32 cellular contexts compared by ENCODE assay signal in genomic region chr2:120381192-120381591, GRCh38. TPM values are rescaled to one million over a fixed set of nuclear protein-coding genes. Genes with fewer than 3 reads are reported as not detected.
"Had no signal": no experiment of that assay in that cellular context is flagged by ENCODE, and none has a peak within 500 bp of the region (broad histone marks: within the 10 kb centered on the region; RNA-seq: fewer than 3 reads in every experiment).

No MANE protein-coding gene starts in this region.

- H3K36me3 ChIP-seq: brain microvascular endothelial cell, esophagus muscularis mucosa, gastrocnemius medialis, WERI-Rb-1 had no signal

- H3K27ac ChIP-seq: brain microvascular endothelial cell, esophagus muscularis mucosa, foreskin keratinocyte, gastrocnemius medialis, WERI-Rb-1 had no signal

- H3K4me3 Mint-ChIP-seq: activated B cell treated with CpG ODN at 0.5 μM for 24 hours; activated CD4-positive, alpha-beta memory T cell treated with anti-CD3 and anti-CD28 coated beads for 36 hours; activated CD8-positive, alpha-beta memory T cell treated with anti-CD3 and anti-CD28 coated beads, Interleukin-2, amount 10 ng/mL, durations not matched to agents 7 days and 5 days; activated CD8-positive, alpha-beta T cell treated with anti-CD3 and anti-CD28 coated beads, Interleukin-2, amount 10 ng/mL, durations not matched to agents 7 days and 5 days; activated naive CD4-positive, alpha-beta T cell treated with anti-CD3 and anti-CD28 coated beads, Interleukin-2, amount 10 ng/mL, durations not matched to agents 7 days and 5 days; activated naive CD8-positive, alpha-beta T cell treated with anti-CD3 and anti-CD28 coated beads, Interleukin-2, amount 10 ng/mL, durations not matched to agents 7 days and 5 days; effector memory CD8-positive, alpha-beta T cell; T-helper 17 cell; T-helper 2 cell treated with Interferon-gamma antibody and Interleukin-4, amounts not matched to agents 5 μg/mL and 100 μg/mL, for 36 hours had no signal

- H3K9me3 Mint-ChIP-seq: activated B cell treated with CpG ODN at 0.5 μM for 24 hours; activated CD4-positive, alpha-beta memory T cell treated with anti-CD3 and anti-CD28 coated beads for 36 hours; activated naive CD4-positive, alpha-beta T cell treated with anti-CD3 and anti-CD28 coated beads, Interleukin-2, amount 10 ng/mL, durations not matched to agents 7 days and 5 days; activated naive CD4-positive, alpha-beta T cell treated with anti-CD3 and anti-CD28 coated beads, Interleukin-2, amount 50 U/mL, for 72 hours; activated naive CD8-positive, alpha-beta T cell treated with anti-CD3 and anti-CD28 coated beads, Interleukin-2, amount 10 ng/mL, durations not matched to agents 7 days and 5 days; effector memory CD8-positive, alpha-beta T cell; T-helper 2 cell treated with Interferon-gamma antibody and Interleukin-4, amounts not matched to agents 5 μg/mL and 100 μg/mL, for 36 hours had no signal

- H3K36me3 Mint-ChIP-seq: activated CD4-positive, alpha-beta memory T cell treated with anti-CD3 and anti-CD28 coated beads for 36 hours; activated CD8-positive, alpha-beta memory T cell treated with anti-CD3 and anti-CD28 coated beads, Interleukin-2, amount 10 ng/mL, durations not matched to agents 7 days and 5 days; activated naive CD4-positive, alpha-beta T cell treated with anti-CD3 and anti-CD28 coated beads, Interleukin-2, amount 10 ng/mL, durations not matched to agents 7 days and 5 days; activated naive CD4-positive, alpha-beta T cell treated with anti-CD3 and anti-CD28 coated beads, Interleukin-2, amount 50 U/mL, for 72 hours; activated naive CD8-positive, alpha-beta T cell treated with anti-CD3 and anti-CD28 coated beads, Interleukin-2, amount 10 ng/mL, durations not matched to agents 7 days and 5 days had no signal

- H3K27ac Mint-ChIP-seq: activated B cell treated with CpG ODN at 0.5 μM for 24 hours; activated CD4-positive, alpha-beta memory T cell treated with anti-CD3 and anti-CD28 coated beads for 36 hours; activated CD8-positive, alpha-beta memory T cell treated with anti-CD3 and anti-CD28 coated beads, Interleukin-2, amount 10 ng/mL, durations not matched to agents 7 days and 5 days; activated CD8-positive, alpha-beta T cell treated with anti-CD3 and anti-CD28 coated beads, Interleukin-2, amount 10 ng/mL, durations not matched to agents 7 days and 5 days; activated naive CD4-positive, alpha-beta T cell treated with anti-CD3 and anti-CD28 coated beads, Interleukin-2, amount 10 ng/mL, durations not matched to agents 7 days and 5 days; activated naive CD8-positive, alpha-beta T cell treated with anti-CD3 and anti-CD28 coated beads, Interleukin-2, amount 10 ng/mL, durations not matched to agents 7 days and 5 days; effector memory CD8-positive, alpha-beta T cell; T-helper 17 cell; T-helper 2 cell treated with Interferon-gamma antibody and Interleukin-4, amounts not matched to agents 5 μg/mL and 100 μg/mL, for 36 hours had no signal

- H3K4me1 ChIP-seq: esophagus muscularis mucosa, foreskin keratinocyte, gastrocnemius medialis had no signal

- DNase-seq: activated B cell treated with CpG ODN at 0.5 μM for 24 hours; activated CD4-positive, alpha-beta memory T cell treated with anti-CD3 and anti-CD28 coated beads for 36 hours; activated CD4-positive, alpha-beta T cell treated with anti-CD3 and anti-CD28 coated beads for 48 hours; activated CD4-positive, alpha-beta T cell treated with anti-CD3 and anti-CD28 coated beads, Interleukin-2, amount 50 U/mL, for 1 hour; activated CD8-positive, alpha-beta memory T cell treated with anti-CD3 and anti-CD28 coated beads, Interleukin-2, amount 10 ng/mL, durations not matched to agents 7 days and 5 days; activated CD8-positive, alpha-beta memory T cell treated with anti-CD3 and anti-CD28 coated beads, Interleukin-2, amount 50 U/mL, for 4 hours; activated CD8-positive, alpha-beta T cell treated with anti-CD3 and anti-CD28 coated beads, Interleukin-2, amount 10 ng/mL, durations not matched to agents 7 days and 5 days; activated gamma-delta T cell; activated naive CD4-positive, alpha-beta T cell; activated naive CD4-positive, alpha-beta T cell treated with anti-CD3 and anti-CD28 coated beads, Interleukin-2, amount 10 ng/mL, durations not matched to agents 7 days and 5 days; activated naive CD8-positive, alpha-beta T cell treated with anti-CD3 and anti-CD28 coated beads, Interleukin-2, amount 10 ng/mL, durations not matched to agents 7 days and 5 days; activated T-cell treated with anti-CD3 and anti-CD28 coated beads, Interleukin-2, amount 50 U/mL, for 1 hour; activated T-cell treated with anti-CD3 and anti-CD28 coated beads, Interleukin-2, amount 50 U/mL, for 48 hours; brain microvascular endothelial cell; caudate nucleus; cortex of kidney; dermis blood vessel endothelial cell; effector CD4-positive, alpha-beta T cell; effector memory CD8-positive, alpha-beta T cell; erythroblast; foreskin keratinocyte; glutamatergic neuron; T-helper 1 cell; T-helper 17 cell; T1000; WERI-Rb-1 had no signal

- H3K27me3 ChIP-seq: foreskin keratinocyte had no signal

- H3K9me3 ChIP-seq: esophagus muscularis mucosa, gastrocnemius medialis had no signal

- H3K4me1 Mint-ChIP-seq: activated B cell treated with CpG ODN at 0.5 μM for 24 hours; activated naive CD4-positive, alpha-beta T cell treated with anti-CD3 and anti-CD28 coated beads, Interleukin-2, amount 10 ng/mL, durations not matched to agents 7 days and 5 days; T-helper 17 cell had no signal

- H3K4me3 ChIP-seq: esophagus muscularis mucosa, gastrocnemius medialis had no signal

- ATAC-seq: activated CD4-positive, CD25-positive, alpha-beta regulatory T cell treated with anti-CD3 and anti-CD28 coated beads, Interleukin-2, amount 50 U/mL, for 24 hours; activated CD8-positive, alpha-beta memory T cell treated with anti-CD3 and anti-CD28 coated beads, Interleukin-2, amount 10 ng/mL, durations not matched to agents 7 days and 5 days; activated CD8-positive, alpha-beta T cell treated with anti-CD3 and anti-CD28 coated beads, Interleukin-2, amount 10 ng/mL, durations not matched to agents 7 days and 5 days; activated naive CD4-positive, alpha-beta T cell treated with anti-CD3 and anti-CD28 coated beads, Interleukin-2, amount 50 U/mL, for 72 hours; effector memory CD8-positive, alpha-beta T cell; T-helper 17 cell had no signal

- H3K27me3 Mint-ChIP-seq: activated naive CD8-positive, alpha-beta T cell treated with anti-CD3 and anti-CD28 coated beads, Interleukin-2, amount 10 ng/mL, durations not matched to agents 7 days and 5 days had no signal

RNA-seq across cellular contexts. Expression of gene INHBB, which starts 35.3 kb away (rescaled TPM):
- total RNA-seq: activated B cell treated with CpG ODN at 0.5 μM for 24 hours; activated CD4-positive, alpha-beta memory T cell treated with anti-CD3 and anti-CD28 coated beads for 36 hours; activated CD8-positive, alpha-beta memory T cell treated with anti-CD3 and anti-CD28 coated beads for 36 hours; activated CD8-positive, alpha-beta memory T cell treated with anti-CD3 and anti-CD28 coated beads, Interleukin-2, amount 10 ng/mL, durations not matched to agents 7 days and 5 days; activated CD8-positive, alpha-beta T cell treated with anti-CD3 and anti-CD28 coated beads, Interleukin-2, amount 10 ng/mL, durations not matched to agents 7 days and 5 days; activated naive CD4-positive, alpha-beta T cell treated with anti-CD3 and anti-CD28 coated beads, Interleukin-2, amount 50 U/mL, for 72 hours; activated naive CD8-positive, alpha-beta T cell treated with anti-CD3 and anti-CD28 coated beads, Interleukin-2, amount 10 ng/mL, durations not matched to agents 7 days and 5 days; foreskin keratinocyte; T-helper 17 cell had no signal
- polyA plus RNA-seq: foreskin keratinocyte had no signal
